Comparison of ENCODE assay signal across 10 cellular contexts in the genomic region with DNA sequence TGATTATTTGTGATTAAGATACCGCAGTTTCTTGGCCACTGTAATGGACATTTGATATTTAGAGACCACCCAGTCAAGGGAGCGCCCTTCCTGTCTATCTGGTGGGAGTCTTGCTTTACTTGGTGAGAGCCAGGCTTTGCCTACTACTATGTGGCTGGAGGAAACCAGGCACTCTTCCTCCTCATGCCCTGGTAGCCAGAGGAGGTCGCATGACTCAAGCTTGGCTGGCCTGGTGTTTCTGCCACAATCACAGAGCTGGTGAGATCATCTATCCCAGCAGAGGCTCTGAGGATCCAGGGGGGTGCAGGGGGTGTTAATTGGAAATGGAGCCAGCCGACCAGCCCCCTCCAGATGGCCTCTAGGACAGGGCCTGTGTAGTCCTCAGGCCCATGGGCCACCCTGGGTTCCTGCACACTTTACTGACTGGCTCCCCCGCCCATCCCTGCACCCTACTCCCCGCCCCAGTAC. TPM values are rescaled to one million over a fixed set of nuclear protein-coding genes. Genes with fewer than 3 reads are reported as not detected.
A peak's percentile ranks its signal among the peaks of the same experiment; 100 is the strongest.
DNase-seq lines count a peak whose midpoint lies in the region; ATAC-seq and TF ChIP-seq lines count a peak whose summit lies in the region.
"Had no signal": no experiment of that assay in that cellular context is flagged by ENCODE, and none has a peak within 500 bp of the region (broad histone marks: within the 10 kb centered on the region; RNA-seq: fewer than 3 reads in every experiment).

No MANE protein-coding gene starts in this region.

- H2AFZ ChIP-seq in trophoblast cell (ENCODE audit: insufficient read depth, low read length, poor library complexity): no peak overlapping the region

- H2BK5ac ChIP-seq in trophoblast cell (ENCODE audit: low read depth, low read length, poor library complexity): no peak overlapping the region

- intact Hi-C loops in Panc1 (cut with micrococcal nuclease; ENCODE audit: unreplicated experiment): no loop called here

- peak; percentile 20 for TF ChIP-seq CTCF in AG09319 (IDR thresholded peaks at IDR 0.05; ENCODE audit: low read depth, low read length)
- no peak for TF ChIP-seq CTCF in Panc1 (IDR thresholded peaks at IDR 0.05)
- no peak for TF ChIP-seq CTCF in osteocyte (IDR thresholded peaks at IDR 0.05)

- no peaks in the 10 kb centered on the region for H3K4me1 ChIP-seq in Panc1 (ENCODE audit: control insufficient read depth, insufficient read depth, low read length)
- peaks cover 11 to 17% of the 10 kb centered on the region in 2 experiments for H3K4me1 ChIP-seq in trophoblast cell (ENCODE audit: control insufficient read depth in 1 of 2, insufficient read depth in 2 of 2, low read length in 2 of 2)

- no peak overlapping the region for H2BK12ac ChIP-seq in trophoblast cell (ENCODE audit: low read length)

- peak; percentile 48 for DNase-seq in AG09319 (ENCODE audit: extremely low read depth, low read depth)
- no peak for DNase-seq in Panc1 (ENCODE audit: low read depth, low spot score)
- DNase-seq in fibroblast of gingiva (ENCODE audit: low read depth): peak; percentile 82
- peak; percentile 80 for DNase-seq in osteocyte (ENCODE audit: extremely low spot score, unreplicated experiment)
- DNase-seq in KG1 (lab: John Stamatoyannopoulos, UW): no peak
- no peak for DNase-seq in activated T-cell treated with anti-CD3 and anti-CD28 coated beads, Interleukin-2, amount 50 U/mL, for 1 hour
- DNase-seq in trophoblast cell: no peak
- DNase-seq in cerebellum (ENCODE audit: low spot score): no peak
- DNase-seq: CD4-positive, CD25-positive, alpha-beta regulatory T cell; effector memory CD4-positive, alpha-beta T cell had no signal

- H3K4me1 Mint-ChIP-seq in osteocyte (ENCODE audit: unreplicated experiment): peaks cover 71% of the 10 kb centered on the region
- H3K4me1 Mint-ChIP-seq: CD4-positive, CD25-positive, alpha-beta regulatory T cell had no signal

- H3K18ac ChIP-seq in trophoblast cell (ENCODE audit: low read length): no peak overlapping the region

- no CpG with 5 or more reads among the region's 6 CpGs for WGBS in trophoblast cell (ENCODE audit: extremely low coverage, insufficient coverage, insufficient read length)

- H3K79me1 ChIP-seq in trophoblast cell (ENCODE audit: low read length): no peaks in the 10 kb centered on the region

- CTCF ChIA-PET in Panc1 (lab: Charles Lee): interaction anchor here (0.8 kb wide), 1 partner anchor 133 kb away, joined by 4 read pairs; no protein-coding TSS in a partner anchor

- POLR2A ChIA-PET in Panc1 (lab: Charles Lee): no interaction called here

- no peak overlapping the region for H3K14ac ChIP-seq in trophoblast cell (ENCODE audit: low read length)

- no TSS peak for BruUV-seq in Panc1 (replicated peaks; lab: Mats Ljungman, UMichigan)

- no peak overlapping the region for H3K4me2 ChIP-seq in trophoblast cell (ENCODE audit: low read length)

- peak; percentile 82 for ATAC-seq in Panc1

- H3K27ac Mint-ChIP-seq in osteocyte (ENCODE audit: unreplicated experiment): peak overlapping the region; percentile 91
- H3K27ac Mint-ChIP-seq: CD4-positive, CD25-positive, alpha-beta regulatory T cell had no signal

- H4K12ac ChIP-seq in trophoblast cell (ENCODE audit: low read depth, low read length): no peak overlapping the region

- H3K9me3 ChIP-seq in Panc1 (ENCODE audit: control insufficient read depth, insufficient read depth, low read depth, low read length) (no peaks in the 10 kb centered on the region), trophoblast cell (ENCODE audit: insufficient read depth, low read depth, low read length) (no peaks in the 10 kb centered on the region)

- no peaks in the 10 kb centered on the region for H3K27me3 Mint-ChIP-seq in osteocyte (ENCODE audit: unreplicated experiment)

- H3K27me3 ChIP-seq in Panc1 (ENCODE audit: control insufficient read depth, insufficient read depth, low read length): no peaks in the 10 kb centered on the region; the same call in 1 of the 2 replicates
- no peaks in the 10 kb centered on the region for H3K27me3 ChIP-seq in trophoblast cell (ENCODE audit: insufficient read depth, low read length)

- H2AK5ac ChIP-seq in trophoblast cell (ENCODE audit: low read length): no peak overlapping the region

- no peak overlapping the region for H3K4me3 ChIP-seq in Panc1 (ENCODE audit: low read depth in 2 of 2, low read length in 2 of 2)
- H3K4me3 ChIP-seq in trophoblast cell (ENCODE audit: low read depth, low read length): no peak overlapping the region

- no peak overlapping the region for H4K8ac ChIP-seq in trophoblast cell (ENCODE audit: low read depth, low read length)

- peaks cover 4% of the 10 kb centered on the region for H3K36me3 Mint-ChIP-seq in osteocyte (ENCODE audit: unreplicated experiment)
- H3K36me3 Mint-ChIP-seq: CD4-positive, CD25-positive, alpha-beta regulatory T cell had no signal

- H3K9me3 Mint-ChIP-seq in osteocyte (ENCODE audit: unreplicated experiment): no peaks in the 10 kb centered on the region

- in situ Hi-C loops in Panc1 (cut with HindIII; ENCODE audit: low pct_unique_long_range_greater_than_20kb, low sequenced_read_pairs): no loop called here

- no peaks in the 10 kb centered on the region for H3K79me2 ChIP-seq in trophoblast cell (ENCODE audit: control insufficient read depth, insufficient read depth, low read length, poor library complexity)

- H3K27ac ChIP-seq in Panc1 (ENCODE audit: low read length) (no peak overlapping the region), trophoblast cell (ENCODE audit: low read depth, low read length) (no peak overlapping the region)

- H3K23ac ChIP-seq in trophoblast cell (ENCODE audit: low read length): no peak overlapping the region

- H3K4me3 Mint-ChIP-seq in osteocyte (ENCODE audit: unreplicated experiment): no peak overlapping the region
- H3K4me3 Mint-ChIP-seq: CD4-positive, CD25-positive, alpha-beta regulatory T cell had no signal

- no peak overlapping the region for H2BK120ac ChIP-seq in trophoblast cell (ENCODE audit: insufficient read depth, low read length, poor library complexity)

- no peak overlapping the region for H4K91ac ChIP-seq in trophoblast cell (ENCODE audit: low read depth, low read length)

- no peak overlapping the region for H3K9ac ChIP-seq in trophoblast cell (ENCODE audit: low read length)

- H3K36me3 ChIP-seq in Panc1 (ENCODE audit: control insufficient read depth, insufficient read depth, low read length) (no peaks in the 10 kb centered on the region), trophoblast cell (ENCODE audit: control insufficient read depth in 1 of 2, insufficient read depth in 2 of 2, low read length in 2 of 2) (no peaks in the 10 kb centered on the region)

- H3K4ac ChIP-seq in trophoblast cell (ENCODE audit: low read depth, low read length): no peak overlapping the region

RNA-seq across cellular contexts. Expression of a gene that starts 46.8 kb away (rescaled TPM):
- total RNA-seq in Panc1 (2021; ENCODE audit: unreplicated experiment): 58.6 TPM
- 77.0 TPM for polyA plus RNA-seq in Panc1 (2012; ENCODE audit: insufficient read length)
- 101 TPM in 2 replicates for total RNA-seq in osteocyte
- 6.7 and 7.6 TPM in 2 replicates for polyA plus RNA-seq in trophoblast cell (2013)
- 43.7 TPM for total RNA-seq in cerebellum

Comparison
In these comparisons a context has a peak if more than half of its experiments do, and no peak if none do; other contexts are left out.
1. DNase-seq: peak in AG09319 (single experiment), fibroblast of gingiva (single experiment) and osteocyte (single experiment); none in Panc1 (single experiment), KG1 (single experiment), activated T-cell treated with anti-CD3 and anti-CD28 coated beads, Interleukin-2, amount 50 U/mL, for 1 hour (single experiment), trophoblast cell (0 of 2) and cerebellum (single experiment).